ENCODE assay signal across 17 cellular contexts in genomic region chr5:145362261-145362660, GRCh38.
A peak's percentile ranks its signal among the peaks of the same experiment; 100 is the strongest.
DNase-seq lines count a peak whose midpoint lies in the region; ATAC-seq, FAIRE-seq and TF ChIP-seq lines count a peak whose summit lies in the region.
"Had no signal": no experiment of that assay in that cellular context is flagged by ENCODE, and none has a peak within 500 bp of the region (broad histone marks: within the 10 kb centered on the region; RNA-seq: fewer than 3 reads in every experiment).

No MANE protein-coding gene starts in this region.

- FAIRE-seq in A549 (lab: Jason Lieb, UNC): no peak
- peak; percentile 92 for FAIRE-seq in astrocyte (lab: Jason Lieb, UNC)
- FAIRE-seq: endometrium, small intestine had no signal

- intact Hi-C loops in left lung (cut with DNase I): no loop called here

- no peaks in the 10 kb centered on the region for H4K20me1 ChIP-seq in astrocyte (ENCODE audit: insufficient read depth, low read length)

- ATAC-seq in A549 (peak; percentile 89 to 90), GM21576 (IDR thresholded peaks at IDR 0.05; ENCODE audit: unreplicated experiment) (no peak), HG03565 (IDR thresholded peaks at IDR 0.05; ENCODE audit: unreplicated experiment) (no peak), left lung (no peak)

- H3K36me3 ChIP-seq in astrocyte (ENCODE audit: insufficient read depth, low read length): no peaks in the 10 kb centered on the region
- H3K36me3 ChIP-seq in left lung: no peaks in the 10 kb centered on the region
- H3K36me3 ChIP-seq: adrenal gland, transverse colon had no signal

- H3K4me2 ChIP-seq in A549 (no peak overlapping the region), astrocyte (ENCODE audit: low read length) (peak overlapping the region; percentile 45)

- TF ChIP-seq RAD21 in A549 (conservative IDR thresholded peaks at IDR 0.05 in 1 of 2, IDR thresholded peaks at IDR 0.05 in 1 of 2): no peak; a peak in 1 of 5 replicates

- H3K36me3 Mint-ChIP-seq in HFFc6 (ENCODE audit: low read depth): peaks cover 38% of the 10 kb centered on the region
- no peaks in the 10 kb centered on the region for H3K36me3 Mint-ChIP-seq in astrocyte (ENCODE audit: low read depth, unreplicated experiment)
- H3K36me3 Mint-ChIP-seq: immature natural killer cell, naive B cell had no signal

- H3K4me1 Mint-ChIP-seq in HFFc6 (ENCODE audit: low read depth) (peaks cover 94% of the 10 kb centered on the region), astrocyte (ENCODE audit: low read depth, unreplicated experiment) (peaks cover 30% of the 10 kb centered on the region)
- H3K4me1 Mint-ChIP-seq: immature natural killer cell, naive B cell had no signal

- H3K4me3 ChIP-seq in A549: no peak overlapping the region
- H3K4me3 ChIP-seq in astrocyte (ENCODE audit: insufficient read depth, low read depth, low read length): peak overlapping the region; percentile 12
- no peak overlapping the region for H3K4me3 ChIP-seq in left lung
- H3K4me3 ChIP-seq: adrenal gland, transverse colon had no signal

- 7% methylated on average over 2 of the region's 2 CpGs for WGBS in A549 (ENCODE audit: missing lambda C conversion rate)

- H3K9me3 ChIP-seq in A549: no peaks in the 10 kb centered on the region
- no peaks in the 10 kb centered on the region for H3K9me3 ChIP-seq in astrocyte (ENCODE audit: insufficient read depth, low read depth, low read length)
- H3K9me3 ChIP-seq in left lung: peaks cover 0 to 14% of the 10 kb centered on the region in 2 donors
- H3K9me3 ChIP-seq: adrenal gland, transverse colon had no signal

- no peaks in the 10 kb centered on the region for H3K4me1 ChIP-seq in A549
- H3K4me1 ChIP-seq in astrocyte (ENCODE audit: insufficient read depth, low read length): peaks cover 17% of the 10 kb centered on the region
- no peaks in the 10 kb centered on the region for H3K4me1 ChIP-seq in left lung
- H3K4me1 ChIP-seq: adrenal gland, transverse colon had no signal

- peak overlapping the region; percentile 52 for H3K4me3 Mint-ChIP-seq in HFFc6
- no peak overlapping the region for H3K4me3 Mint-ChIP-seq in astrocyte (ENCODE audit: unreplicated experiment)
- H3K4me3 Mint-ChIP-seq: immature natural killer cell, naive B cell had no signal

- no peak for TF ChIP-seq CTCF in A549 (IDR thresholded peaks at IDR 0.05)
- TF ChIP-seq CTCF in HFFc6 (IDR thresholded peaks at IDR 0.05): no peak
- no peak for TF ChIP-seq CTCF in astrocyte (IDR thresholded peaks at IDR 0.05; ENCODE audit: insufficient read depth, low read depth, low read length)
- no peak for TF ChIP-seq CTCF in left lung (IDR thresholded peaks at IDR 0.05)

- H2AFZ ChIP-seq in astrocyte (ENCODE audit: low read depth, low read length): no peak overlapping the region

- H3K27ac ChIP-seq in A549: peak overlapping the region in 1 of 2 experiments; percentile 69; a peak in 3 of 6 replicates
- H3K27ac ChIP-seq in astrocyte (ENCODE audit: low read depth, low read length): peak overlapping the region; percentile 61
- H3K27ac ChIP-seq in left lung: no peak overlapping the region
- H3K27ac ChIP-seq: adrenal gland, transverse colon had no signal

- no peak for TF ChIP-seq POLR2A in A549 (IDR thresholded peaks at IDR 0.05; ENCODE audit: low read length)

- no peak; a peak in 1 of 5 replicates for TF ChIP-seq EP300 in A549 (IDR thresholded peaks at IDR 0.05)

- no peaks in the 10 kb centered on the region for H3K79me2 ChIP-seq in astrocyte (ENCODE audit: insufficient read depth, low read length)

- H3K27me3 ChIP-seq in astrocyte (ENCODE audit: insufficient read depth, low read length): no peaks in the 10 kb centered on the region
- no peaks in the 10 kb centered on the region for H3K27me3 ChIP-seq in left lung
- H3K27me3 ChIP-seq: adrenal gland, transverse colon had no signal

- no peaks in the 10 kb centered on the region; the same call in 1 of the 2 replicates for H3K27me3 Mint-ChIP-seq in HFFc6 (ENCODE audit: insufficient read depth)
- no peaks in the 10 kb centered on the region for H3K27me3 Mint-ChIP-seq in astrocyte (ENCODE audit: low read depth, unreplicated experiment)

- H3K27ac Mint-ChIP-seq in HFFc6: peak overlapping the region; percentile 90
- H3K27ac Mint-ChIP-seq in astrocyte (ENCODE audit: unreplicated experiment): peak overlapping the region; percentile 79
- H3K27ac Mint-ChIP-seq: immature natural killer cell, naive B cell had no signal

- H3K9me3 Mint-ChIP-seq in HFFc6: peaks cover 8% of the 10 kb centered on the region
- H3K9me3 Mint-ChIP-seq in astrocyte (ENCODE audit: unreplicated experiment): peaks cover 2% of the 10 kb centered on the region

- DNase-seq in A549 (ENCODE audit: low read depth in 1 of 2, low spot score in 1 of 2) (peak in 1 of 2 experiments; percentile 45), HFFc6 (peak; percentile 85), astrocyte (ENCODE audit: low read depth) (peak; percentile 92), glomerular endothelial cell (ENCODE audit: extremely low read depth, low read depth, low spot score) (peak; percentile 62), NCI-H446 treated with DMSO at 0.1 percent for 48 hours (lab: John Stamatoyannopoulos, UW) (no peak), left lung (no peak)
- DNase-seq: activated CD8-positive, alpha-beta memory T cell treated with anti-CD3 and anti-CD28 coated beads, Interleukin-2, amount 50 U/mL, for 48 hours; adrenal gland; AML-193; GDM1; immature natural killer cell; naive B cell; small intestine; transverse colon had no signal

- POLR2A ChIA-PET in A549 (lab: Yijun Ruan, JAX): no interaction called here

- peak overlapping the region; percentile 10 for H3K9ac ChIP-seq in astrocyte (ENCODE audit: low read length)

- CTCF ChIA-PET in A549 (lab: Yijun Ruan, JAX): no interaction called here

TF ChIP-seq in A549, 52 proteins besides CTCF, POLR2A, EP300 and RAD21:
- no peak for TF ChIP-seq PHF8 (IDR thresholded peaks at IDR 0.05; ENCODE audit: borderline replicate concordance, low read depth)
- TF ChIP-seq ZC3H11A (IDR thresholded peaks at IDR 0.05): no peak
- TF ChIP-seq ATOH8 (CRISPR knock-in tag; IDR thresholded peaks at IDR 0.05; ENCODE audit: low read depth): no peak
- peak; percentile 47; the same call in 1 of the 2 replicates for TF ChIP-seq FOSL2 (IDR thresholded peaks at IDR 0.05)
- TF ChIP-seq FOSL2 (CRISPR knock-in tag; IDR thresholded peaks at IDR 0.05): peak; percentile 70
- TF ChIP-seq E2F6 (IDR thresholded peaks at IDR 0.05; ENCODE audit: borderline replicate concordance, low read depth): no peak
- no peak for TF ChIP-seq ELK1 (IDR thresholded peaks at IDR 0.05; ENCODE audit: low read depth, low read length)
- TF ChIP-seq RARB (CRISPR knock-in tag; IDR thresholded peaks at IDR 0.05): no peak
- TF ChIP-seq CBX2 (IDR thresholded peaks at IDR 0.05; ENCODE audit: borderline replicate concordance, low read depth): no peak
- TF ChIP-seq FOXS1 (CRISPR knock-in tag; IDR thresholded peaks at IDR 0.05): no peak
- TF ChIP-seq JUNB (IDR thresholded peaks at IDR 0.05): peak; percentile 71
- TF ChIP-seq GATA3 (IDR thresholded peaks at IDR 0.05; ENCODE audit: borderline replicate concordance): peak; percentile 72; the same call in 1 of the 2 replicates
- no peak for TF ChIP-seq HES2 (IDR thresholded peaks at IDR 0.05)
- TF ChIP-seq TFCP2L1 (CRISPR knock-in tag; IDR thresholded peaks at IDR 0.05): no peak
- TF ChIP-seq FOSB (CRISPR knock-in tag; IDR thresholded peaks at IDR 0.05): no peak
- no peak for TF ChIP-seq KDM1A (IDR thresholded peaks at IDR 0.05; ENCODE audit: low read depth)
- TF ChIP-seq CEBPB (IDR thresholded peaks at IDR 0.05): no peak
- TF ChIP-seq ZNF302 (CRISPR knock-in tag; IDR thresholded peaks at IDR 0.05): no peak
- no peak for TF ChIP-seq RFX5 (IDR thresholded peaks at IDR 0.05)
- 0 out of 2 replicates have a peak, but pooled peaks have one; percentile 31 for TF ChIP-seq MAX (IDR thresholded peaks at IDR 0.05)

Comparison
In these comparisons a context has a peak if more than half of its experiments do, and no peak if none do; other contexts are left out.
1. ATAC-seq: peak in A549 (2 of 2); none in GM21576 (single experiment), HG03565 (single experiment) and left lung (single experiment).
2. DNase-seq: peak in HFFc6 (single experiment), astrocyte (single experiment) and glomerular endothelial cell (single experiment); none in NCI-H446 treated with DMSO at 0.1 percent for 48 hours (single experiment) and left lung (0 of 2).